28 cellular contexts compared by ENCODE assay signal in genomic region chr1:215842905-215843304, GRCh38.
"Had no signal": no experiment of that assay in that cellular context is flagged by ENCODE, and none has a peak within 500 bp of the region (broad histone marks: within the 10 kb centered on the region; RNA-seq: fewer than 3 reads in every experiment).

No MANE protein-coding gene starts in this region.

- ATAC-seq: activated naive CD8-positive, alpha-beta T cell treated with anti-CD3 and anti-CD28 coated beads, Interleukin-2, amount 50 U/mL, for 24 hours; esophagus mucosa; foreskin keratinocyte; gastrocnemius medialis; heart left ventricle; WTC11 had no signal

- DNase-seq: activated CD4-positive, alpha-beta memory T cell treated with anti-CD3 and anti-CD28 coated beads, Interleukin-2, amount 10 ng/mL, durations not matched to agents 7 days and 5 days; activated CD4-positive, alpha-beta T cell treated with anti-CD3 and anti-CD28 coated beads for 1 hour; activated CD4-positive, alpha-beta T cell treated with anti-CD3 and anti-CD28 coated beads for 4 hours; activated CD4-positive, alpha-beta T cell treated with anti-CD3 and anti-CD28 coated beads, Interleukin-2, amount 10 ng/mL, durations not matched to agents 7 days and 5 days; activated CD4-positive, alpha-beta T cell treated with anti-CD3 and anti-CD28 coated beads, Interleukin-2, amount 50 U/mL, for 4 hours; activated effector memory CD4-positive, alpha-beta T cell treated with anti-CD3 and anti-CD28 coated beads, Interleukin-2, amount 50 U/mL, for 16 hours; activated naive CD4-positive, alpha-beta T cell treated with anti-CD3 and anti-CD28 coated beads for 36 hours; activated naive CD8-positive, alpha-beta T cell treated with anti-CD3 and anti-CD28 coated beads for 36 hours; activated naive CD8-positive, alpha-beta T cell treated with anti-CD3 and anti-CD28 coated beads, Interleukin-2, amount 50 U/mL, for 24 hours; activated T-cell treated with anti-CD3 and anti-CD28 coated beads, Interleukin-2, amount 50 U/mL, for 1 hour; activated T-cell treated with anti-CD3 and anti-CD28 coated beads, Interleukin-2, amount 50 U/mL, for 48 hours; adrenal gland; amygdala; aorta; brain microvascular endothelial cell; dorsolateral prefrontal cortex; effector memory CD4-positive, alpha-beta T cell; endodermal cell; foreskin keratinocyte; gastrocnemius medialis; glutamatergic neuron; heart left ventricle; hypothalamus; T-helper 2 cell had no signal

- H3K9me3 ChIP-seq: adrenal gland, gastrocnemius medialis had no signal

- H3K27me3 ChIP-seq: adrenal gland, brain microvascular endothelial cell, dorsolateral prefrontal cortex, foreskin keratinocyte, gastrocnemius medialis, heart left ventricle had no signal

- H3K4me3 ChIP-seq: adrenal gland, coronary artery, dorsolateral prefrontal cortex, gastrocnemius medialis, heart left ventricle had no signal

- H3K27ac ChIP-seq: adrenal gland, brain microvascular endothelial cell, coronary artery, dorsolateral prefrontal cortex, foreskin keratinocyte, gastrocnemius medialis, heart left ventricle, VCaP had no signal

- H3K4me1 ChIP-seq: adrenal gland, foreskin keratinocyte, gastrocnemius medialis, heart left ventricle had no signal

- H3K36me3 ChIP-seq: adrenal gland, brain microvascular endothelial cell, gastrocnemius medialis, heart left ventricle had no signal
